20 cellular contexts compared by ENCODE assay signal in the genomic region with DNA sequence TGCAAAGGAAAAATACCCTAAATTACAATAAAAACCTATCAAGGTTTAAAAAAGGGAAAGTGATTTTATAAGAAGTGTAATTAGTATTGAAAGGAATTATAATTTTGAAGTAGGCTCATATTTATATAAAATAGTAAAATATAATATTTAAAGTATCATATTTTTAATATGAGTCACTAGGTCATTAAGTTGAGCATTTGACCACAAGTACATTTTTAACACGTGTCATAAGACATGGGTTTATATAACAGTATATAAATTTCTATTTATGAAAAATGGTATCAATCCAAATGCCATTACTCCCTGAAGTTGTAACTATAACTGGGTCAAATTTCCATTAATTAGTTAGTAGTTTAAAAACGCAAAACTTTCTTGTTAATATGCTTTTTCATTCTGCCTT.
"Had no signal": no experiment of that assay in that cellular context is flagged by ENCODE, and none has a peak within 500 bp of the region (broad histone marks: within the 10 kb centered on the region; RNA-seq: fewer than 3 reads in every experiment).

No MANE protein-coding gene starts in this region.

- H3K4me1 ChIP-seq: parathyroid adenoma had no signal

- H3K4me3 ChIP-seq: skin epidermis, tibial artery had no signal

- H3K79me2 ChIP-seq: parathyroid adenoma had no signal

- H3K36me3 ChIP-seq: tibial artery had no signal

- DNase-seq: activated CD4-positive, alpha-beta T cell treated with anti-CD3 and anti-CD28 coated beads for 4 hours; activated CD8-positive, alpha-beta T cell treated with anti-CD3 and anti-CD28 coated beads for 36 hours; activated effector memory CD4-positive, alpha-beta T cell treated with Interleukin-2 at 50 U/mL for 16 hours; activated T-cell treated with anti-CD3 and anti-CD28 coated beads, Interleukin-2, amount 50 U/mL, for 4 hours; cerebellar nuclear complex; dermis blood vessel endothelial cell; effector memory CD8-positive, alpha-beta T cell; hypothalamus; left ventricle myocardium superior; mesenchymal stem cell; naive thymus-derived CD8-positive, alpha-beta T cell; stimulated activated CD4-positive, alpha-beta T cell treated with anti-CD3 and anti-CD28 coated beads, Interleukin-15, amount 100 ng/mL, for 24 hours; stimulated activated CD4-positive, alpha-beta T cell treated with anti-CD3 and anti-CD28 coated beads, Interleukin-4, amount 100 ng/mL, for 1 hour; stimulated activated naive B cell treated with anti-CD40 and anti-IgM and Interleukin-4, amounts not matched to agents 10 μg/mL and 1 μg/mL and 100 μg/mL, for 72 hours; T-helper 2 cell; tibial artery had no signal

- H2AFZ ChIP-seq: parathyroid adenoma had no signal

- H3K27me3 ChIP-seq: tibial artery had no signal

- ATAC-seq: activated CD8-positive, alpha-beta T cell treated with anti-CD3 and anti-CD28 coated beads for 36 hours; activated naive CD4-positive, alpha-beta T cell treated with anti-CD3 and anti-CD28 coated beads, Interleukin-2, amount 50 U/mL, for 72 hours; activated T-cell treated with anti-CD3 and anti-CD28 coated beads, Interleukin-2, amount 50 U/mL, for 4 hours; effector memory CD8-positive, alpha-beta T cell; left ventricle myocardium superior; naive thymus-derived CD8-positive, alpha-beta T cell; stimulated activated naive B cell treated with anti-CD40 and anti-IgM and Interleukin-4, amounts not matched to agents 10 μg/mL and 1 μg/mL and 100 μg/mL, for 72 hours; WTC11 had no signal

- H3K9me3 ChIP-seq: tibial artery had no signal

- H3K27ac ChIP-seq: parathyroid adenoma, skin epidermis, tibial artery had no signal

- H3K9ac ChIP-seq: parathyroid adenoma had no signal
